Comparison of ENCODE assay signal across 1 cellular context in genomic region chr14:100899841-100900771, GRCh38.
TF ChIP-seq lines count a peak whose summit lies in the region.

No MANE protein-coding gene starts in this region.

TF ChIP-seq in HepG2, 621 proteins besides CTCF, POLR2A, EP300 and RAD21 (continued from another document and continues in another):
- TF ChIP-seq, protein P1, sequence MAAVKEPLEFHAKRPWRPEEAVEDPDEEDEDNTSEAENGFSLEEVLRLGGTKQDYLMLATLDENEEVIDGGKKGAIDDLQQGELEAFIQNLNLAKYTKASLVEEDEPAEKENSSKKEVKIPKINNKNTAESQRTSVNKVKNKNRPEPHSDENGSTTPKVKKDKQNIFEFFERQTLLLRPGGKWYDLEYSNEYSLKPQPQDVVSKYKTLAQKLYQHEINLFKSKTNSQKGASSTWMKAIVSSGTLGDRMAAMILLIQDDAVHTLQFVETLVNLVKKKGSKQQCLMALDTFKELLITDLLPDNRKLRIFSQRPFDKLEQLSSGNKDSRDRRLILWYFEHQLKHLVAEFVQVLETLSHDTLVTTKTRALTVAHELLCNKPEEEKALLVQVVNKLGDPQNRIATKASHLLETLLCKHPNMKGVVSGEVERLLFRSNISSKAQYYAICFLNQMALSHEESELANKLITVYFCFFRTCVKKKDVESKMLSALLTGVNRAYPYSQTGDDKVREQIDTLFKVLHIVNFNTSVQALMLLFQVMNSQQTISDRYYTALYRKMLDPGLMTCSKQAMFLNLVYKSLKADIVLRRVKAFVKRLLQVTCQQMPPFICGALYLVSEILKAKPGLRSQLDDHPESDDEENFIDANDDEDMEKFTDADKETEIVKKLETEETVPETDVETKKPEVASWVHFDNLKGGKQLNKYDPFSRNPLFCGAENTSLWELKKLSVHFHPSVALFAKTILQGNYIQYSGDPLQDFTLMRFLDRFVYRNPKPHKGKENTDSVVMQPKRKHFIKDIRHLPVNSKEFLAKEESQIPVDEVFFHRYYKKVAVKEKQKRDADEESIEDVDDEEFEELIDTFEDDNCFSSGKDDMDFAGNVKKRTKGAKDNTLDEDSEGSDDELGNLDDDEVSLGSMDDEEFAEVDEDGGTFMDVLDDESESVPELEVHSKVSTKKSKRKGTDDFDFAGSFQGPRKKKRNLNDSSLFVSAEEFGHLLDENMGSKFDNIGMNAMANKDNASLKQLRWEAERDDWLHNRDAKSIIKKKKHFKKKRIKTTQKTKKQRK (IDR thresholded peaks at IDR 0.05; ENCODE audit: low read length), result no peak
- no peak for TF ChIP-seq TBL1XR1 (IDR thresholded peaks at IDR 0.05; ENCODE audit: borderline replicate concordance, low read length, partially characterized antibody)
- TF ChIP-seq ZNF614 (CRISPR knock-in tag; IDR thresholded peaks at IDR 0.05; ENCODE audit: borderline replicate concordance), result no peak; the same call in 1 of the 2 replicates
- no peak for TF ChIP-seq ZNF24 (IDR thresholded peaks at IDR 0.05)
- TF ChIP-seq, protein P2, sequence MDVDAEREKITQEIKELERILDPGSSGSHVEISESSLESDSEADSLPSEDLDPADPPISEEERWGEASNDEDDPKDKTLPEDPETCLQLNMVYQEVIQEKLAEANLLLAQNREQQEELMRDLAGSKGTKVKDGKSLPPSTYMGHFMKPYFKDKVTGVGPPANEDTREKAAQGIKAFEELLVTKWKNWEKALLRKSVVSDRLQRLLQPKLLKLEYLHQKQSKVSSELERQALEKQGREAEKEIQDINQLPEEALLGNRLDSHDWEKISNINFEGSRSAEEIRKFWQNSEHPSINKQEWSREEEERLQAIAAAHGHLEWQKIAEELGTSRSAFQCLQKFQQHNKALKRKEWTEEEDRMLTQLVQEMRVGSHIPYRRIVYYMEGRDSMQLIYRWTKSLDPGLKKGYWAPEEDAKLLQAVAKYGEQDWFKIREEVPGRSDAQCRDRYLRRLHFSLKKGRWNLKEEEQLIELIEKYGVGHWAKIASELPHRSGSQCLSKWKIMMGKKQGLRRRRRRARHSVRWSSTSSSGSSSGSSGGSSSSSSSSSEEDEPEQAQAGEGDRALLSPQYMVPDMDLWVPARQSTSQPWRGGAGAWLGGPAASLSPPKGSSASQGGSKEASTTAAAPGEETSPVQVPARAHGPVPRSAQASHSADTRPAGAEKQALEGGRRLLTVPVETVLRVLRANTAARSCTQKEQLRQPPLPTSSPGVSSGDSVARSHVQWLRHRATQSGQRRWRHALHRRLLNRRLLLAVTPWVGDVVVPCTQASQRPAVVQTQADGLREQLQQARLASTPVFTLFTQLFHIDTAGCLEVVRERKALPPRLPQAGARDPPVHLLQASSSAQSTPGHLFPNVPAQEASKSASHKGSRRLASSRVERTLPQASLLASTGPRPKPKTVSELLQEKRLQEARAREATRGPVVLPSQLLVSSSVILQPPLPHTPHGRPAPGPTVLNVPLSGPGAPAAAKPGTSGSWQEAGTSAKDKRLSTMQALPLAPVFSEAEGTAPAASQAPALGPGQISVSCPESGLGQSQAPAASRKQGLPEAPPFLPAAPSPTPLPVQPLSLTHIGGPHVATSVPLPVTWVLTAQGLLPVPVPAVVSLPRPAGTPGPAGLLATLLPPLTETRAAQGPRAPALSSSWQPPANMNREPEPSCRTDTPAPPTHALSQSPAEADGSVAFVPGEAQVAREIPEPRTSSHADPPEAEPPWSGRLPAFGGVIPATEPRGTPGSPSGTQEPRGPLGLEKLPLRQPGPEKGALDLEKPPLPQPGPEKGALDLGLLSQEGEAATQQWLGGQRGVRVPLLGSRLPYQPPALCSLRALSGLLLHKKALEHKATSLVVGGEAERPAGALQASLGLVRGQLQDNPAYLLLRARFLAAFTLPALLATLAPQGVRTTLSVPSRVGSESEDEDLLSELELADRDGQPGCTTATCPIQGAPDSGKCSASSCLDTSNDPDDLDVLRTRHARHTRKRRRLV (CRISPR knock-in tag; IDR thresholded peaks at IDR 0.05), result no peak
- no peak for TF ChIP-seq NKX3-1 (CRISPR knock-in tag; IDR thresholded peaks at IDR 0.05)
- TF ChIP-seq, protein P3, sequence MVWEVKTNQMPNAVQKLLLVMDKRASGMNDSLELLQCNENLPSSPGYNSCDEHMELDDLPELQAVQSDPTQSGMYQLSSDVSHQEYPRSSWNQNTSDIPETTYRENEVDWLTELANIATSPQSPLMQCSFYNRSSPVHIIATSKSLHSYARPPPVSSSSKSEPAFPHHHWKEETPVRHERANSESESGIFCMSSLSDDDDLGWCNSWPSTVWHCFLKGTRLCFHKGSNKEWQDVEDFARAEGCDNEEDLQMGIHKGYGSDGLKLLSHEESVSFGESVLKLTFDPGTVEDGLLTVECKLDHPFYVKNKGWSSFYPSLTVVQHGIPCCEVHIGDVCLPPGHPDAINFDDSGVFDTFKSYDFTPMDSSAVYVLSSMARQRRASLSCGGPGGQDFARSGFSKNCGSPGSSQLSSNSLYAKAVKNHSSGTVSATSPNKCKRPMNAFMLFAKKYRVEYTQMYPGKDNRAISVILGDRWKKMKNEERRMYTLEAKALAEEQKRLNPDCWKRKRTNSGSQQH (CRISPR knock-in tag; IDR thresholded peaks at IDR 0.05; ENCODE audit: low read depth), result no peak
- no peak for TF ChIP-seq ZNF709 (CRISPR knock-in tag; IDR thresholded peaks at IDR 0.05)
- TF ChIP-seq TGIF2 (CRISPR knock-in tag; IDR thresholded peaks at IDR 0.05), result no peak
- TF ChIP-seq ZNF839 (CRISPR knock-in tag; IDR thresholded peaks at IDR 0.05; ENCODE audit: borderline replicate concordance), result no peak
- TF ChIP-seq POLR2AphosphoS2 (IDR thresholded peaks at IDR 0.05; ENCODE audit: low read depth, low read length), result no peak
- no peak for TF ChIP-seq ZNF253 (CRISPR knock-in tag; IDR thresholded peaks at IDR 0.05; ENCODE audit: borderline replicate concordance)
- no peak for TF ChIP-seq ZBTB7B (CRISPR knock-in tag; IDR thresholded peaks at IDR 0.05)
- TF ChIP-seq TBX3 (IDR thresholded peaks at IDR 0.05; ENCODE audit: borderline replicate concordance), result no peak
- TF ChIP-seq, protein P4, sequence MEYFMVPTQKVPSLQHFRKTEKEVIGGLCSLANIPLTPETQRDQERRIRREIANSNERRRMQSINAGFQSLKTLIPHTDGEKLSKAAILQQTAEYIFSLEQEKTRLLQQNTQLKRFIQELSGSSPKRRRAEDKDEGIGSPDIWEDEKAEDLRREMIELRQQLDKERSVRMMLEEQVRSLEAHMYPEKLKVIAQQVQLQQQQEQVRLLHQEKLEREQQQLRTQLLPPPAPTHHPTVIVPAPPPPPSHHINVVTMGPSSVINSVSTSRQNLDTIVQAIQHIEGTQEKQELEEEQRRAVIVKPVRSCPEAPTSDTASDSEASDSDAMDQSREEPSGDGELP (IDR thresholded peaks at IDR 0.05; ENCODE audit: borderline replicate concordance, low read depth), result no peak
- TF ChIP-seq STAG1 (CRISPR knock-in tag; IDR thresholded peaks at IDR 0.05), result peak; percentile 23
- no peak for TF ChIP-seq SNRNP70 (IDR thresholded peaks at IDR 0.05; ENCODE audit: low read depth, low read length)
- no peak for TF ChIP-seq NFATC3 (CRISPR knock-in tag; IDR thresholded peaks at IDR 0.05)
- TF ChIP-seq, protein P5, sequence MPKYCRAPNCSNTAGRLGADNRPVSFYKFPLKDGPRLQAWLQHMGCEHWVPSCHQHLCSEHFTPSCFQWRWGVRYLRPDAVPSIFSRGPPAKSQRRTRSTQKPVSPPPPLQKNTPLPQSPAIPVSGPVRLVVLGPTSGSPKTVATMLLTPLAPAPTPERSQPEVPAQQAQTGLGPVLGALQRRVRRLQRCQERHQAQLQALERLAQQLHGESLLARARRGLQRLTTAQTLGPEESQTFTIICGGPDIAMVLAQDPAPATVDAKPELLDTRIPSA (CRISPR knock-in tag; IDR thresholded peaks at IDR 0.05; ENCODE audit: borderline replicate concordance), result no peak
- 0 out of 2 replicates have a peak, but pooled peaks have one; percentile 35 for TF ChIP-seq ERF (CRISPR knock-in tag; IDR thresholded peaks at IDR 0.05)
- TF ChIP-seq TMF1 (CRISPR knock-in tag; IDR thresholded peaks at IDR 0.05; ENCODE audit: low read depth), result no peak; the same call in 1 of the 2 replicates
- 0 out of 2 replicates have a peak, but pooled peaks have one; percentile 31 for TF ChIP-seq ZNF44 (CRISPR knock-in tag; IDR thresholded peaks at IDR 0.05)
- TF ChIP-seq ESRRA (CRISPR knock-in tag; IDR thresholded peaks at IDR 0.05; ENCODE audit: low read depth), result no peak
- TF ChIP-seq SAFB2 (CRISPR knock-in tag; IDR thresholded peaks at IDR 0.05; ENCODE audit: borderline replicate concordance, low read depth), result no peak
- TF ChIP-seq ZNF562 (CRISPR knock-in tag; IDR thresholded peaks at IDR 0.05; ENCODE audit: borderline replicate concordance), result no peak
- TF ChIP-seq CEBPB (IDR thresholded peaks at IDR 0.05; ENCODE audit: borderline replicate concordance, low read depth, low read length), result no peak
- no peak for TF ChIP-seq IKZF5 (CRISPR knock-in tag; IDR thresholded peaks at IDR 0.05)
- TF ChIP-seq NFIC (IDR thresholded peaks at IDR 0.05; ENCODE audit: low read length), result no peak
- TF ChIP-seq PTBP1 (IDR thresholded peaks at IDR 0.05; ENCODE audit: low read depth, low read length, poor library complexity, severe bottlenecking), result no peak
- TF ChIP-seq, protein P6, sequence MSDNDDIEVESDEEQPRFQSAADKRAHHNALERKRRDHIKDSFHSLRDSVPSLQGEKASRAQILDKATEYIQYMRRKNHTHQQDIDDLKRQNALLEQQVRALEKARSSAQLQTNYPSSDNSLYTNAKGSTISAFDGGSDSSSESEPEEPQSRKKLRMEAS (IDR thresholded peaks at IDR 0.05), result peak; percentile 89
- no peak for TF ChIP-seq MAFF (IDR thresholded peaks at IDR 0.05; ENCODE audit: low read depth, low read length)
- TF ChIP-seq CHCHD3 (CRISPR knock-in tag; IDR thresholded peaks at IDR 0.05), result no peak
- TF ChIP-seq SOX5 (CRISPR knock-in tag; IDR thresholded peaks at IDR 0.05; ENCODE audit: borderline replicate concordance), result peak; percentile 90
- TF ChIP-seq MIXL1 (CRISPR knock-in tag; IDR thresholded peaks at IDR 0.05), result peak; percentile 56
- TF ChIP-seq ZNF607 (CRISPR knock-in tag; IDR thresholded peaks at IDR 0.05; ENCODE audit: borderline replicate concordance), result no peak
- TF ChIP-seq GPN1 (CRISPR knock-in tag; IDR thresholded peaks at IDR 0.05; ENCODE audit: borderline replicate concordance), result no peak
- no peak for TF ChIP-seq ZNF335 (CRISPR knock-in tag; IDR thresholded peaks at IDR 0.05)
- no peak; the same call in 1 of the 2 replicates for TF ChIP-seq NR2C2 (CRISPR knock-in tag; IDR thresholded peaks at IDR 0.05; ENCODE audit: borderline replicate concordance)
- peak; percentile 69; the same call in 1 of the 2 replicates for TF ChIP-seq ZNF788 (CRISPR knock-in tag; IDR thresholded peaks at IDR 0.05; ENCODE audit: borderline replicate concordance)
- no peak for TF ChIP-seq ZNF616 (CRISPR knock-in tag; IDR thresholded peaks at IDR 0.05; ENCODE audit: low read depth)
- no peak for TF ChIP-seq ETV6 (CRISPR knock-in tag; conservative IDR thresholded peaks at IDR 0.05)
- no peak for TF ChIP-seq SP140L (CRISPR knock-in tag; IDR thresholded peaks at IDR 0.05; ENCODE audit: borderline replicate concordance)
- peak; percentile 4; the same call in 1 of the 2 replicates for TF ChIP-seq RXRA (CRISPR knock-in tag; IDR thresholded peaks at IDR 0.05)
- TF ChIP-seq BRCA1 (CRISPR knock-in tag; IDR thresholded peaks at IDR 0.05), result no peak
- TF ChIP-seq FOXC1 (CRISPR knock-in tag; IDR thresholded peaks at IDR 0.05; ENCODE audit: borderline replicate concordance), result no peak
- TF ChIP-seq SIN3B (IDR thresholded peaks at IDR 0.05; ENCODE audit: low read length), result no peak
- TF ChIP-seq, protein P7, sequence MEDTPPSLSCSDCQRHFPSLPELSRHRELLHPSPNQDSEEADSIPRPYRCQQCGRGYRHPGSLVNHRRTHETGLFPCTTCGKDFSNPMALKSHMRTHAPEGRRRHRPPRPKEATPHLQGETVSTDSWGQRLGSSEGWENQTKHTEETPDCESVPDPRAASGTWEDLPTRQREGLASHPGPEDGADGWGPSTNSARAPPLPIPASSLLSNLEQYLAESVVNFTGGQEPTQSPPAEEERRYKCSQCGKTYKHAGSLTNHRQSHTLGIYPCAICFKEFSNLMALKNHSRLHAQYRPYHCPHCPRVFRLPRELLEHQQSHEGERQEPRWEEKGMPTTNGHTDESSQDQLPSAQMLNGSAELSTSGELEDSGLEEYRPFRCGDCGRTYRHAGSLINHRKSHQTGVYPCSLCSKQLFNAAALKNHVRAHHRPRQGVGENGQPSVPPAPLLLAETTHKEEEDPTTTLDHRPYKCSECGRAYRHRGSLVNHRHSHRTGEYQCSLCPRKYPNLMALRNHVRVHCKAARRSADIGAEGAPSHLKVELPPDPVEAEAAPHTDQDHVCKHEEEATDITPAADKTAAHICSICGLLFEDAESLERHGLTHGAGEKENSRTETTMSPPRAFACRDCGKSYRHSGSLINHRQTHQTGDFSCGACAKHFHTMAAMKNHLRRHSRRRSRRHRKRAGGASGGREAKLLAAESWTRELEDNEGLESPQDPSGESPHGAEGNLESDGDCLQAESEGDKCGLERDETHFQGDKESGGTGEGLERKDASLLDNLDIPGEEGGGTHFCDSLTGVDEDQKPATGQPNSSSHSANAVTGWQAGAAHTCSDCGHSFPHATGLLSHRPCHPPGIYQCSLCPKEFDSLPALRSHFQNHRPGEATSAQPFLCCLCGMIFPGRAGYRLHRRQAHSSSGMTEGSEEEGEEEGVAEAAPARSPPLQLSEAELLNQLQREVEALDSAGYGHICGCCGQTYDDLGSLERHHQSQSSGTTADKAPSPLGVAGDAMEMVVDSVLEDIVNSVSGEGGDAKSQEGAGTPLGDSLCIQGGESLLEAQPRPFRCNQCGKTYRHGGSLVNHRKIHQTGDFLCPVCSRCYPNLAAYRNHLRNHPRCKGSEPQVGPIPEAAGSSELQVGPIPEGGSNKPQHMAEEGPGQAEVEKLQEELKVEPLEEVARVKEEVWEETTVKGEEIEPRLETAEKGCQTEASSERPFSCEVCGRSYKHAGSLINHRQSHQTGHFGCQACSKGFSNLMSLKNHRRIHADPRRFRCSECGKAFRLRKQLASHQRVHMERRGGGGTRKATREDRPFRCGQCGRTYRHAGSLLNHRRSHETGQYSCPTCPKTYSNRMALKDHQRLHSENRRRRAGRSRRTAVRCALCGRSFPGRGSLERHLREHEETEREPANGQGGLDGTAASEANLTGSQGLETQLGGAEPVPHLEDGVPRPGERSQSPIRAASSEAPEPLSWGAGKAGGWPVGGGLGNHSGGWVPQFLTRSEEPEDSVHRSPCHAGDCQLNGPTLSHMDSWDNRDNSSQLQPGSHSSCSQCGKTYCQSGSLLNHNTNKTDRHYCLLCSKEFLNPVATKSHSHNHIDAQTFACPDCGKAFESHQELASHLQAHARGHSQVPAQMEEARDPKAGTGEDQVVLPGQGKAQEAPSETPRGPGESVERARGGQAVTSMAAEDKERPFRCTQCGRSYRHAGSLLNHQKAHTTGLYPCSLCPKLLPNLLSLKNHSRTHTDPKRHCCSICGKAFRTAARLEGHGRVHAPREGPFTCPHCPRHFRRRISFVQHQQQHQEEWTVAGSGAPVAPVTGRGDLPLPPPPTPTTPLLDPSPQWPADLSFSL (CRISPR knock-in tag; IDR thresholded peaks at IDR 0.05), result 0 out of 2 replicates have a peak, but pooled peaks have one; percentile 35
- no peak for TF ChIP-seq PHB2 (IDR thresholded peaks at IDR 0.05; ENCODE audit: partially characterized antibody)
- TF ChIP-seq SRSF1 (optimal IDR thresholded peaks at IDR 0.05; ENCODE audit: low read depth, low read length), result no peak
- no peak for TF ChIP-seq ZNF777 (CRISPR knock-in tag; IDR thresholded peaks at IDR 0.05)
